ENCODE assay signal across 9 cellular contexts in the genomic region with DNA sequence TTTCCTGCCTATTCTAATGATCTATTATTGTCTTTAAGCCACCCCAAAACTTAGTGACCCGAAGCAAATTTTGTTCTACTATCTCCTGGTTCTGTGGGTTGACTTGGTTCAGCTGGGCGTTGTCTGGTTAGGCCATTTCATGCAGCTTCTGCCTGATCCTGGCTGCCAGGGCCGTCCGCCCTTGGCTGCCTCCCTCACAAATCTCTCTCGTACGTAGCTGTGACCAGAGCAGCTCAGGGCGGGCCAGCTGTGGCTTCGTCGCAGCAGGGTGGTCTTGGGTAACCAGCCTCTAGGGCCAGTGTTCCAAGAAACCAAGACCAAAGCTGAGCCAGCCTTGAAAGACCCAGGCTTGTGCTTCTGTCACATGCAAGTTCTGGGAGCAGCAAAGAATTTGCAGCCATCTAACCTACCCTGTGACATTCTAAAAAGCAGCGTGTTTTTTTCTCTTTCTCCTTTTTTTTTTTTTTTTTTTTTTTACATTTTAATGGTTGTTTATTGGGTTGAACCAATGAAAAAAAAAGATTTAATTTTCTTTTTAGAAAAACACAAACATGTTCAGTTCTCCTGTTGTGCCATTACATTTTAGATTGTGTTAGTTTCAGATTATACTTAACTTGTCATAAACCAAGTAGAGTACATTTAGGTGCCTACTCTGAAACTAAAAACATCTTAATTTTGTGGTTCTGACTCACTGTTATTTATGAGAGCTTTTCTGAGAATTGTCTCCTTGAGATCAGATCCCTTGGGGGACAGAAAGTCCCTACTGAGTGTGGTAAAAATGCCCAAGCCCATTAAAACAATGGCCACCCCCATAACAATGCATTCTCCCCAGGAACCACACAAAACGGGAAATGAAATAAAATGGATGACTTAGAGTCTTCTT.
DNase-seq lines count a peak whose midpoint lies in the region; ATAC-seq and TF ChIP-seq lines count a peak whose summit lies in the region.
"Had no signal": no experiment of that assay in that cellular context is flagged by ENCODE, and none has a peak within 500 bp of the region (broad histone marks: within the 10 kb centered on the region; RNA-seq: fewer than 3 reads in every experiment).

No MANE protein-coding gene starts in this region.

- peaks cover 7% of the 10 kb centered on the region for H3K4me1 ChIP-seq in right cardiac atrium (ENCODE audit: control insufficient read depth, insufficient read depth, low read length)
- H3K4me1 ChIP-seq in suprapubic skin = peaks cover 5% of the 10 kb centered on the region

- no peak for TF ChIP-seq EP300 in suprapubic skin (IDR thresholded peaks at IDR 0.05)

- H3K27me3 Mint-ChIP-seq in activated CD8-positive, alpha-beta T cell treated with anti-CD3 and anti-CD28 coated beads for 36 hours = peaks cover 2% of the 10 kb centered on the region
- H3K27me3 Mint-ChIP-seq in stimulated activated naive CD8-positive, alpha-beta T cell treated with anti-CD3 and anti-CD28 coated beads, Interleukin-15, Interleukin-2, amounts not matched to agents 100 ng/mL and 50 ng/mL, for 24 hours = no peaks in the 10 kb centered on the region

- H3K4me3 Mint-ChIP-seq in activated CD8-positive, alpha-beta T cell treated with anti-CD3 and anti-CD28 coated beads for 36 hours = no peak overlapping the region
- H3K4me3 Mint-ChIP-seq in stimulated activated naive CD8-positive, alpha-beta T cell treated with anti-CD3 and anti-CD28 coated beads, Interleukin-15, Interleukin-2, amounts not matched to agents 100 ng/mL and 50 ng/mL, for 24 hours = peak overlapping the region; percentile 32

- TF ChIP-seq CTCF in activated CD8-positive, alpha-beta T cell treated with anti-CD3 and anti-CD28 coated beads for 36 hours (IDR thresholded peaks at IDR 0.05) = no peak
- TF ChIP-seq CTCF in suprapubic skin (IDR thresholded peaks at IDR 0.05) = no peak

- no peaks in the 10 kb centered on the region for H3K27me3 ChIP-seq in right cardiac atrium (ENCODE audit: control insufficient read depth, insufficient read depth)
- no peaks in the 10 kb centered on the region for H3K27me3 ChIP-seq in suprapubic skin
- H3K27me3 ChIP-seq: dorsolateral prefrontal cortex had no signal

- TF ChIP-seq POLR2A in suprapubic skin (IDR thresholded peaks at IDR 0.05) = no peak

- peak overlapping the region; percentile 92 for H3K27ac Mint-ChIP-seq in activated CD8-positive, alpha-beta T cell treated with anti-CD3 and anti-CD28 coated beads for 36 hours
- H3K27ac Mint-ChIP-seq in stimulated activated naive CD8-positive, alpha-beta T cell treated with anti-CD3 and anti-CD28 coated beads, Interleukin-15, Interleukin-2, amounts not matched to agents 100 ng/mL and 50 ng/mL, for 24 hours = peak overlapping the region; percentile 87

- intact Hi-C loops in right cardiac atrium (cut with DNase I) (no loop called here), Right ventricle myocardium inferior (cut with DNase I) (no loop called here)
- intact Hi-C loops in activated CD8-positive, alpha-beta T cell treated with anti-CD3 and anti-CD28 coated beads for 36 hours (cut with micrococcal nuclease) = loop anchor here (10.0 kb wide), 1 partner anchor 100 kb away; no protein-coding TSS in a partner anchor

- H3K36me3 Mint-ChIP-seq in activated CD8-positive, alpha-beta T cell treated with anti-CD3 and anti-CD28 coated beads for 36 hours (ENCODE audit: low read depth) = no peaks in the 10 kb centered on the region
- H3K36me3 Mint-ChIP-seq in stimulated activated naive CD8-positive, alpha-beta T cell treated with anti-CD3 and anti-CD28 coated beads, Interleukin-15, Interleukin-2, amounts not matched to agents 100 ng/mL and 50 ng/mL, for 24 hours (ENCODE audit: low read depth) = no peaks in the 10 kb centered on the region

- POLR2A ChIA-PET in activated CD8-positive, alpha-beta T cell treated with anti-CD3 and anti-CD28 coated beads for 36 hours (lab: Charles Lee) = interaction anchor here (0.6 to 1.2 kb wide), 2 partner anchors 141 to 474 kb away, joined by 3 read pairs; no protein-coding TSS in a partner anchor

- 89% methylated on average over 11 of the region's 11 CpGs for WGBS in right cardiac atrium
- WGBS in suprapubic skin = 70% methylated on average over 11 of the region's 11 CpGs

- DNase-seq in right cardiac atrium (peak; percentile 49 to 55 (median 53)), Right ventricle myocardium inferior (ENCODE audit: missing footprints) (no peak), NCI-H146 treated with DMSO at 0.1 percent for 48 hours (lab: John Stamatoyannopoulos, UW; ENCODE audit: unreplicated experiment) (no peak), suprapubic skin (ENCODE audit: low spot score in 2 of 2) (no peak)
- peak; percentile 24 for DNase-seq in activated CD8-positive, alpha-beta T cell treated with anti-CD3 and anti-CD28 coated beads for 36 hours
- DNase-seq in stimulated activated CD4-positive, alpha-beta T cell treated with anti-CD3 and anti-CD28 coated beads, Interleukin-4, amount 100 ng/mL, for 1 hour = no peak

- ATAC-seq in right cardiac atrium (no peak), Right ventricle myocardium inferior (no peak), HG02938 (IDR thresholded peaks at IDR 0.05; ENCODE audit: unreplicated experiment) (peak; percentile 74)
- peak; percentile 67 for ATAC-seq in activated CD8-positive, alpha-beta T cell treated with anti-CD3 and anti-CD28 coated beads for 36 hours

- CTCF ChIA-PET in activated CD8-positive, alpha-beta T cell treated with anti-CD3 and anti-CD28 coated beads for 36 hours (lab: Charles Lee) = interaction anchor here (1.1 to 1.5 kb wide), 2 partner anchors 71 to 130 kb away, joined by 3 read pairs; no protein-coding TSS in a partner anchor

- H3K27ac ChIP-seq in right cardiac atrium (ENCODE audit: low read length) (no peak overlapping the region), suprapubic skin (no peak overlapping the region)

- H3K4me1 Mint-ChIP-seq in activated CD8-positive, alpha-beta T cell treated with anti-CD3 and anti-CD28 coated beads for 36 hours (ENCODE audit: low read depth) = peaks cover 43% of the 10 kb centered on the region
- peaks cover 47% of the 10 kb centered on the region for H3K4me1 Mint-ChIP-seq in stimulated activated naive CD8-positive, alpha-beta T cell treated with anti-CD3 and anti-CD28 coated beads, Interleukin-15, Interleukin-2, amounts not matched to agents 100 ng/mL and 50 ng/mL, for 24 hours (ENCODE audit: low read depth)

- H3K36me3 ChIP-seq in suprapubic skin = no peaks in the 10 kb centered on the region

- H3K4me3 ChIP-seq in right cardiac atrium (ENCODE audit: low read length) = no peak overlapping the region
- no peak overlapping the region for H3K4me3 ChIP-seq in suprapubic skin
- H3K4me3 ChIP-seq: dorsolateral prefrontal cortex had no signal

- no peaks in the 10 kb centered on the region for H3K9me3 ChIP-seq in right cardiac atrium (ENCODE audit: control insufficient read depth, low read length)
- H3K9me3 ChIP-seq in suprapubic skin = no peaks in the 10 kb centered on the region

- H3K9me3 Mint-ChIP-seq in activated CD8-positive, alpha-beta T cell treated with anti-CD3 and anti-CD28 coated beads for 36 hours = no peaks in the 10 kb centered on the region
- H3K9me3 Mint-ChIP-seq in stimulated activated naive CD8-positive, alpha-beta T cell treated with anti-CD3 and anti-CD28 coated beads, Interleukin-15, Interleukin-2, amounts not matched to agents 100 ng/mL and 50 ng/mL, for 24 hours = no peaks in the 10 kb centered on the region

Comparison
In these comparisons a context has a peak if more than half of its experiments do, and no peak if none do; other contexts are left out.
1. DNase-seq: peak in right cardiac atrium (3 of 3) and activated CD8-positive, alpha-beta T cell treated with anti-CD3 and anti-CD28 coated beads for 36 hours (single experiment); none in Right ventricle myocardium inferior (single experiment), stimulated activated CD4-positive, alpha-beta T cell treated with anti-CD3 and anti-CD28 coated beads, Interleukin-4, amount 100 ng/mL, for 1 hour (single experiment), NCI-H146 treated with DMSO at 0.1 percent for 48 hours (single experiment) and suprapubic skin (0 of 2).
2. ATAC-seq: peak in HG02938 (single experiment) and activated CD8-positive, alpha-beta T cell treated with anti-CD3 and anti-CD28 coated beads for 36 hours (single experiment); none in right cardiac atrium (0 of 2) and Right ventricle myocardium inferior (single experiment).